1 cellular context compared by ENCODE assay signal in genomic region chr11:44528581-44528980, GRCh38.
A peak's percentile ranks its signal among the peaks of the same experiment; 100 is the strongest.
TF ChIP-seq lines count a peak whose summit lies in the region.

No MANE protein-coding gene starts in this region.

TF ChIP-seq in K562, 482 proteins besides CTCF, POLR2A, EP300 and RAD21 (continued from another document):
- TF ChIP-seq RCOR1 (IDR thresholded peaks at IDR 0.05; ENCODE audit: borderline replicate concordance in 1 of 2, low read depth in 2 of 2, low read length in 2 of 2): peak in 1 of 2 experiments; percentile 43; a peak in 1 of 4 replicates
- no peak for TF ChIP-seq ZNF639 (CRISPR knock-in tag; conservative IDR thresholded peaks at IDR 0.05 in 1 of 2, IDR thresholded peaks at IDR 0.05 in 1 of 2)
- TF ChIP-seq RBM25 (IDR thresholded peaks at IDR 0.05; ENCODE audit: low read depth, low read length, severe bottlenecking): peak; percentile 96
- TF ChIP-seq, protein P1, sequence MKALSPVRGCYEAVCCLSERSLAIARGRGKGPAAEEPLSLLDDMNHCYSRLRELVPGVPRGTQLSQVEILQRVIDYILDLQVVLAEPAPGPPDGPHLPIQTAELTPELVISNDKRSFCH (CRISPR knock-in tag; IDR thresholded peaks at IDR 0.05): no peak
- TF ChIP-seq, protein P1 (tag; IDR thresholded peaks at IDR 0.05): no peak
- TF ChIP-seq HDAC2 (IDR thresholded peaks at IDR 0.05): peak; percentile 57; the same call in 1 of the 2 replicates
- TF ChIP-seq TAF9B (IDR thresholded peaks at IDR 0.05; ENCODE audit: partially characterized antibody): no peak
- TF ChIP-seq BCOR (IDR thresholded peaks at IDR 0.05): peak; percentile 92
- TF ChIP-seq BRF2 (IDR thresholded peaks at IDR 0.05; ENCODE audit: borderline replicate concordance, insufficient read depth, insufficient read length): no peak
- TF ChIP-seq L3MBTL2 (IDR thresholded peaks at IDR 0.05): 0 out of 2 replicates have a peak, but pooled peaks have one; percentile 4
- TF ChIP-seq CBX3 (IDR thresholded peaks at IDR 0.05; ENCODE audit: borderline replicate concordance in 1 of 2, low read length in 2 of 2): no peak
- no peak for TF ChIP-seq ZNF384 (IDR thresholded peaks at IDR 0.05; ENCODE audit: low read depth, low read length)
- no peak for TF ChIP-seq RAD51 (IDR thresholded peaks at IDR 0.05; ENCODE audit: borderline replicate concordance, low read depth)
- peak; percentile 66 to 84 for TF ChIP-seq KDM1A (IDR thresholded peaks at IDR 0.05)
